25 cellular contexts compared by ENCODE assay signal in genomic region chr13:44267203-44267602, GRCh38.
"Had no signal": no experiment of that assay in that cellular context is flagged by ENCODE, and none has a peak within 500 bp of the region (broad histone marks: within the 10 kb centered on the region; RNA-seq: fewer than 3 reads in every experiment).

No MANE protein-coding gene starts in this region.

- H3K4me1 ChIP-seq: right lobe of liver had no signal

- H3K9me3 Mint-ChIP-seq: activated B cell treated with CpG ODN at 0.5 μM for 24 hours; activated CD4-positive, alpha-beta memory T cell treated with anti-CD3 and anti-CD28 coated beads for 36 hours; activated naive CD4-positive, alpha-beta T cell treated with anti-CD3 and anti-CD28 coated beads, Interleukin-2, amount 10 ng/mL, durations not matched to agents 7 days and 5 days; mesothelial cell of epicardium; natural killer cell; stimulated activated effector memory CD8-positive, alpha-beta T cell treated with anti-CD3 and anti-CD28 coated beads, Interleukin-12 subunit alpha, Interleukin-12 subunit beta, amount 100 ng/mL, for 72 hours had no signal

- H3K27ac ChIP-seq: brain microvascular endothelial cell, dorsolateral prefrontal cortex, neutrophil, right lobe of liver, skin epidermis, suprapubic skin, vagina had no signal

- H3K36me3 Mint-ChIP-seq: activated CD4-positive, alpha-beta memory T cell treated with anti-CD3 and anti-CD28 coated beads for 36 hours; activated naive CD4-positive, alpha-beta T cell treated with anti-CD3 and anti-CD28 coated beads, Interleukin-2, amount 10 ng/mL, durations not matched to agents 7 days and 5 days; mesothelial cell of epicardium; natural killer cell; stimulated activated effector memory CD8-positive, alpha-beta T cell treated with anti-CD3 and anti-CD28 coated beads, Interleukin-12 subunit alpha, Interleukin-12 subunit beta, amount 100 ng/mL, for 72 hours had no signal

- H3K9me3 ChIP-seq: left lung, neutrophil, right lobe of liver, stomach, suprapubic skin, vagina had no signal

- H3K4me3 ChIP-seq: dorsolateral prefrontal cortex, left lung, lung, right lobe of liver, skin epidermis, stomach, suprapubic skin, vagina had no signal

- H3K4me3 Mint-ChIP-seq: activated B cell treated with CpG ODN at 0.5 μM for 24 hours; activated CD4-positive, alpha-beta memory T cell treated with anti-CD3 and anti-CD28 coated beads for 36 hours; activated naive CD4-positive, alpha-beta T cell treated with anti-CD3 and anti-CD28 coated beads, Interleukin-2, amount 10 ng/mL, durations not matched to agents 7 days and 5 days; mesothelial cell of epicardium; natural killer cell; stimulated activated effector memory CD8-positive, alpha-beta T cell treated with anti-CD3 and anti-CD28 coated beads, Interleukin-12 subunit alpha, Interleukin-12 subunit beta, amount 100 ng/mL, for 72 hours had no signal

- H3K27me3 ChIP-seq: brain microvascular endothelial cell, dorsolateral prefrontal cortex, left lung, right lobe of liver, stomach, suprapubic skin, vagina had no signal

- DNase-seq: activated B cell treated with CpG ODN at 0.5 μM for 24 hours; activated CD4-positive, alpha-beta memory T cell treated with anti-CD3 and anti-CD28 coated beads for 36 hours; activated CD4-positive, alpha-beta T cell treated with anti-CD3 and anti-CD28 coated beads for 48 hours; activated effector memory CD4-positive, alpha-beta T cell treated with Interleukin-2 at 50 U/mL for 16 hours; activated naive CD4-positive, alpha-beta T cell treated with anti-CD3 and anti-CD28 coated beads, Interleukin-2, amount 10 ng/mL, durations not matched to agents 7 days and 5 days; activated T-cell treated with anti-CD3 and anti-CD28 coated beads, Interleukin-2, amount 50 U/mL, for 48 hours; anterior cingulate cortex; caudate nucleus; dorsolateral prefrontal cortex; erythroblast; left lung; natural killer cell; right lobe of liver; stimulated activated CD4-positive, alpha-beta T cell treated with anti-CD3 and anti-CD28 coated beads, Interleukin-2, amount 100 ng/mL, for 24 hours; stomach; T-helper 1 cell; trophoblast cell had no signal

- H3K36me3 ChIP-seq: brain microvascular endothelial cell, left lung, neutrophil, right lobe of liver, stomach, suprapubic skin, vagina had no signal

- ATAC-seq: natural killer cell; right lobe of liver; stimulated activated effector memory CD8-positive, alpha-beta T cell treated with anti-CD3 and anti-CD28 coated beads, Interleukin-12 subunit alpha, Interleukin-12 subunit beta, amount 100 ng/mL, for 72 hours had no signal

- H3K4me1 Mint-ChIP-seq: activated B cell treated with CpG ODN at 0.5 μM for 24 hours; natural killer cell; stimulated activated effector memory CD8-positive, alpha-beta T cell treated with anti-CD3 and anti-CD28 coated beads, Interleukin-12 subunit alpha, Interleukin-12 subunit beta, amount 100 ng/mL, for 72 hours had no signal

- H3K27ac Mint-ChIP-seq: activated B cell treated with CpG ODN at 0.5 μM for 24 hours; activated CD4-positive, alpha-beta memory T cell treated with anti-CD3 and anti-CD28 coated beads for 36 hours; activated naive CD4-positive, alpha-beta T cell treated with anti-CD3 and anti-CD28 coated beads, Interleukin-2, amount 10 ng/mL, durations not matched to agents 7 days and 5 days; mesothelial cell of epicardium; stimulated activated effector memory CD8-positive, alpha-beta T cell treated with anti-CD3 and anti-CD28 coated beads, Interleukin-12 subunit alpha, Interleukin-12 subunit beta, amount 100 ng/mL, for 72 hours had no signal
